Comparison of ENCODE assay signal across 8 cellular contexts in genomic region chr10:74589226-74589673, GRCh38.
A peak's percentile ranks its signal among the peaks of the same experiment; 100 is the strongest.
DNase-seq lines count a peak whose midpoint lies in the region; ATAC-seq, FAIRE-seq and TF ChIP-seq lines count a peak whose summit lies in the region.

No MANE protein-coding gene starts in this region.

- H3K4me1 ChIP-seq in cardiac muscle cell (ENCODE audit: low read depth), result peaks cover 83% of the 10 kb centered on the region

- peak; percentile 99 for DNase-seq in DMS153 treated with DMSO at 0.1 percent for 48 hours (lab: John Stamatoyannopoulos, UW; ENCODE audit: unreplicated experiment)
- DNase-seq in SK-N-MC (ENCODE audit: low read depth, low spot score), result peak; percentile 60
- DNase-seq in activated naive CD8-positive, alpha-beta T cell treated with anti-CD3 and anti-CD28 coated beads, Interleukin-2, amount 50 U/mL, for 16 hours (ENCODE audit: low read depth, low spot score), result peak; percentile 67
- DNase-seq in cardiac muscle cell (ENCODE audit: low read depth in 1 of 2, low spot score in 1 of 2), result peak; percentile 59 to 99
- DNase-seq in renal cortical epithelial cell (ENCODE audit: low read depth), result peak; percentile 90
- peak; percentile 84 for DNase-seq in urothelium cell line (ENCODE audit: low spot score)

- H3K27ac ChIP-seq in KOPT-K1 (ENCODE audit: low read depth, low read length, poor library complexity, severe bottlenecking), result peak overlapping the region; percentile 70
- H3K27ac ChIP-seq in SK-N-MC, result peak overlapping the region; percentile 46; the same call in 1 of the 2 replicates
- peak overlapping the region; percentile 66 for H3K27ac ChIP-seq in cardiac muscle cell

- FAIRE-seq in urothelium cell line (lab: Jason Lieb, UNC), result no peak

- H3K9ac ChIP-seq in SK-N-MC (ENCODE audit: insufficient read length), result peak overlapping the region; percentile 47

- no peak for TF ChIP-seq CTCF in cardiac muscle cell (IDR thresholded peaks at IDR 0.05; ENCODE audit: low read depth, low read length)

- ATAC-seq in HG03196 (IDR thresholded peaks at IDR 0.05; ENCODE audit: unreplicated experiment), result no peak

- peak overlapping the region; percentile 47 for H3K4me3 ChIP-seq in SK-N-MC
- H3K4me3 ChIP-seq in cardiac muscle cell, result no peak overlapping the region

- no peaks in the 10 kb centered on the region for H3K36me3 ChIP-seq in KOPT-K1 (ENCODE audit: insufficient read depth, low read length)
- no peaks in the 10 kb centered on the region for H3K36me3 ChIP-seq in SK-N-MC (ENCODE audit: insufficient read depth, low read length)
- no peaks in the 10 kb centered on the region for H3K36me3 ChIP-seq in cardiac muscle cell

- no peaks in the 10 kb centered on the region for H3K9me3 ChIP-seq in KOPT-K1 (ENCODE audit: insufficient read depth, low read length, poor library complexity, severe bottlenecking)
- no peaks in the 10 kb centered on the region for H3K9me3 ChIP-seq in SK-N-MC (ENCODE audit: low read depth, low read length)
- H3K9me3 ChIP-seq in cardiac muscle cell (ENCODE audit: low read depth), result no peaks in the 10 kb centered on the region

- H3K27me3 ChIP-seq in cardiac muscle cell, result no peaks in the 10 kb centered on the region
